18 cellular contexts compared by ENCODE assay signal in the genomic region with DNA sequence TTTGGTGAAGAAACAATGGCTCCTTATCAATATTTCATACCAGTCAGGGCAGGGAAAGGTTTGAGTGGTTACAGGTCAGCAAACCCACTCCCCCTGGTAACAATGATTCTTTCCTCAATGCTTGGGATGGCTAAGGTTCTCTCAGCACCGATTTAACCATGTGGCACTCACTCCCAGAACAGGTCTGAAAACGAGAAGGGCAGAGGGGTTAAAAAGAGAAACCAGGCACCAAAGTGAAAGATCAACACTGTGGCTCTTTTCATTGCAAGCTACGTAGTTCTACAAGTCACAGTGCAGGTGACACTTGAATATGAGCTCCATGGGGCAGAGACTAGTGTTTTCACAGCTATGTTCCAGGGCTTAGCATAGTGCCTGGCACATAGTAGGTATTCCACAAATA.
DNase-seq lines count a peak whose midpoint lies in the region; ATAC-seq, FAIRE-seq and TF ChIP-seq lines count a peak whose summit lies in the region.
"Had no signal": no experiment of that assay in that cellular context is flagged by ENCODE, and none has a peak within 500 bp of the region (broad histone marks: within the 10 kb centered on the region; RNA-seq: fewer than 3 reads in every experiment).

No MANE protein-coding gene starts in this region.

- no peaks in the 10 kb centered on the region for H4K20me1 ChIP-seq in mammary epithelial cell (ENCODE audit: insufficient read depth, low read length)
- H4K20me1 ChIP-seq: BLaER1 treated with 17β-estradiol and CSF1 and Interleukin-3, amounts not matched to agents 10 nM and 100 nM had no signal

- intact Hi-C loops in mammary epithelial cell (cut with micrococcal nuclease) (loop anchor here (1.0 to 2.0 kb wide), 3 partner anchors 43 to 93 kb away; no protein-coding TSS in a partner anchor), stomach (cut with DNase I; ENCODE audit: low total_unique reads) (no loop called here)

- BruUV-seq in mammary epithelial cell (replicated peaks; lab: Mats Ljungman, UMichigan): no TSS peak

- dilution Hi-C loops in mammary epithelial cell (cut with HindIII; ENCODE audit: low sequenced_read_pairs): loop anchor here (5.0 kb wide), 1 partner anchor 69 kb away; no protein-coding TSS in a partner anchor

- H3K36me3 ChIP-seq in mammary epithelial cell (ENCODE audit: insufficient read depth, low read length): no peaks in the 10 kb centered on the region
- no peaks in the 10 kb centered on the region for H3K36me3 ChIP-seq in stomach
- H3K36me3 ChIP-seq: adrenal gland; BLaER1 treated with 17β-estradiol and CSF1 and Interleukin-3, amounts not matched to agents 10 nM and 100 nM had no signal

- no peak for FAIRE-seq in D721Med (lab: Jason Lieb, UNC)

- H3K9me3 Mint-ChIP-seq in chondrocyte (ENCODE audit: low read depth): no peaks in the 10 kb centered on the region
- H3K9me3 Mint-ChIP-seq: stimulated activated naive B cell treated with anti-CD40 and anti-IgM and Interleukin-4, amounts not matched to agents 10 μg/mL and 1 μg/mL and 100 μg/mL, for 72 hours had no signal

- H3K9me3 ChIP-seq in mammary epithelial cell (replicated peaks; ENCODE audit: insufficient read depth, low read length) (no peaks in the 10 kb centered on the region), stomach (no peaks in the 10 kb centered on the region)
- H3K9me3 ChIP-seq: adrenal gland had no signal

- peaks cover 21% of the 10 kb centered on the region for H3K79me2 ChIP-seq in mammary epithelial cell (ENCODE audit: insufficient read depth, low read length)

- H3K4me1 Mint-ChIP-seq in chondrocyte (ENCODE audit: low read depth): peaks cover 6% of the 10 kb centered on the region

- H3K4me2 ChIP-seq in mammary epithelial cell (ENCODE audit: insufficient read depth, low read depth, low read length): peak overlapping the region; percentile 58
- H3K4me2 ChIP-seq: BLaER1 treated with 17β-estradiol and CSF1 and Interleukin-3, amounts not matched to agents 10 nM and 100 nM had no signal

- H3K27ac ChIP-seq in mammary epithelial cell (ENCODE audit: insufficient read depth, low read depth, low read length) (peak overlapping the region; percentile 58), stomach (peak overlapping the region; percentile 1 to 72 (median 56))
- H3K27ac ChIP-seq: adrenal gland; BLaER1 treated with 17β-estradiol and CSF1 and Interleukin-3, amounts not matched to agents 10 nM and 100 nM; foreskin keratinocyte; HL-60 had no signal

- TF ChIP-seq CTCF in mammary epithelial cell (conservative IDR thresholded peaks at IDR 0.05 in 1 of 2, IDR thresholded peaks at IDR 0.05 in 1 of 2; ENCODE audit: extremely low read depth in 1 of 2, insufficient read depth in 1 of 2, low read depth in 1 of 2, low read length in 2 of 2) (no peak), stomach (IDR thresholded peaks at IDR 0.05) (no peak), chondrocyte (IDR thresholded peaks at IDR 0.05) (no peak), D721Med (IDR thresholded peaks at IDR 0.05; ENCODE audit: insufficient read depth, missing control alignments) (no peak)

- ATAC-seq in HG02885 (IDR thresholded peaks at IDR 0.05; ENCODE audit: poor library complexity, unreplicated experiment): peak; percentile 48
- ATAC-seq: stimulated activated naive B cell treated with anti-CD40 and anti-IgM and Interleukin-4, amounts not matched to agents 10 μg/mL and 1 μg/mL and 100 μg/mL, for 72 hours had no signal

- DNase-seq in NCI-H510A treated with DMSO at 0.1 percent for 48 hours (lab: John Stamatoyannopoulos, UW): peak; percentile 24
- no peak for DNase-seq in NCI-H510A (lab: John Stamatoyannopoulos, UW)
- DNase-seq in mammary epithelial cell: no peak
- DNase-seq in stomach: no peak
- no peak for DNase-seq in chondrocyte (ENCODE audit: low spot score)
- DNase-seq in D721Med (ENCODE audit: insufficient read length, low spot score): no peak
- DNase-seq in mucosa of gallbladder (ENCODE audit: low spot score): no peak
- DNase-seq: 8988T; activated effector memory CD4-positive, alpha-beta T cell treated with Interleukin-2 at 50 U/mL for 16 hours; cerebellar nuclear complex; NCI-H1417 treated with DMSO at 0.1 percent for 48 hours; stimulated activated CD4-positive, alpha-beta T cell treated with anti-CD3 and anti-CD28 coated beads, Interleukin-12 subunit alpha, Interleukin-12 subunit beta, amount 100 ng/mL, for 4 hours; stimulated activated naive B cell treated with anti-CD40 and anti-IgM and Interleukin-4, amounts not matched to agents 10 μg/mL and 1 μg/mL and 100 μg/mL, for 72 hours had no signal

- in situ Hi-C loops in mammary epithelial cell (cut with MboI; ENCODE audit: low sequenced_read_pairs in 2 of 2): no loop called here

- peak overlapping the region; percentile 53 for H3K9ac ChIP-seq in mammary epithelial cell (ENCODE audit: insufficient read depth, low read length)
- H3K9ac ChIP-seq: BLaER1 treated with 17β-estradiol and CSF1 and Interleukin-3, amounts not matched to agents 10 nM and 100 nM had no signal

- no peak overlapping the region for H3K27ac Mint-ChIP-seq in chondrocyte (ENCODE audit: unreplicated experiment)
- H3K27ac Mint-ChIP-seq: stimulated activated naive B cell treated with anti-CD40 and anti-IgM and Interleukin-4, amounts not matched to agents 10 μg/mL and 1 μg/mL and 100 μg/mL, for 72 hours had no signal

- H3K27me3 ChIP-seq in mammary epithelial cell (ENCODE audit: insufficient read depth, low read length): no peaks in the 10 kb centered on the region
- no peaks in the 10 kb centered on the region for H3K27me3 ChIP-seq in stomach
- H3K27me3 ChIP-seq: adrenal gland; BLaER1 treated with 17β-estradiol and CSF1 and Interleukin-3, amounts not matched to agents 10 nM and 100 nM; foreskin keratinocyte had no signal

- CTCF ChIA-PET in mammary epithelial cell (lab: Charles Lee; ENCODE audit: low non-redundant PET): no interaction called here

- 72% methylated on average over 3 of the region's 3 CpGs for WGBS in mammary epithelial cell (ENCODE audit: low coverage, missing lambda C conversion rate)
- WGBS in stomach, 5 donors: 22 to 47% (median 38%) methylated on average over 3 of the region's 3 CpGs

- peaks cover 54% of the 10 kb centered on the region for H3K4me1 ChIP-seq in mammary epithelial cell (ENCODE audit: insufficient read depth, low read length)
- H3K4me1 ChIP-seq in stomach: peaks cover 35 to 56% (median 44%) of the 10 kb centered on the region in 4 donors

- H3K4me3 ChIP-seq in mammary epithelial cell (replicated peaks in 1 of 3; ENCODE audit: insufficient read depth in 1 of 3, low read depth in 2 of 3, low read length in 3 of 3) (no peak overlapping the region), stomach (no peak overlapping the region)
- H3K4me3 ChIP-seq: adrenal gland; BLaER1 treated with 17β-estradiol and CSF1 and Interleukin-3, amounts not matched to agents 10 nM and 100 nM had no signal

- H3K27me3 Mint-ChIP-seq in chondrocyte (ENCODE audit: low read depth): peaks cover 9% of the 10 kb centered on the region
- H3K27me3 Mint-ChIP-seq: stimulated activated naive B cell treated with anti-CD40 and anti-IgM and Interleukin-4, amounts not matched to agents 10 μg/mL and 1 μg/mL and 100 μg/mL, for 72 hours had no signal

- TF ChIP-seq EP300 in stomach (IDR thresholded peaks at IDR 0.05): no peak

- no peaks in the 10 kb centered on the region for H3K36me3 Mint-ChIP-seq in chondrocyte (ENCODE audit: low read depth)

- no peak for TF ChIP-seq POLR2A in stomach (IDR thresholded peaks at IDR 0.05)

- H2AFZ ChIP-seq in mammary epithelial cell (ENCODE audit: low read depth, low read length): peak overlapping the region; percentile 65

- H3K4me3 Mint-ChIP-seq in chondrocyte (ENCODE audit: unreplicated experiment): no peak overlapping the region
- H3K4me3 Mint-ChIP-seq: stimulated activated naive B cell treated with anti-CD40 and anti-IgM and Interleukin-4, amounts not matched to agents 10 μg/mL and 1 μg/mL and 100 μg/mL, for 72 hours had no signal
